24 cellular contexts compared by ENCODE assay signal in genomic region chr18:35028556-35028955, GRCh38. TPM values are rescaled to one million over a fixed set of nuclear protein-coding genes. Genes with fewer than 3 reads are reported as not detected.
A peak's percentile ranks its signal among the peaks of the same experiment; 100 is the strongest.
DNase-seq lines count a peak whose midpoint lies in the region; ATAC-seq and TF ChIP-seq lines count a peak whose summit lies in the region.
"Had no signal": no experiment of that assay in that cellular context is flagged by ENCODE, and none has a peak within 500 bp of the region (broad histone marks: within the 10 kb centered on the region; RNA-seq: fewer than 3 reads in every experiment).

No MANE protein-coding gene starts in this region.

- H3K4me3 ChIP-seq in left ventricle myocardium inferior, result no peak overlapping the region
- H3K4me3 ChIP-seq: BLaER1 treated with 17β-estradiol and CSF1 and Interleukin-3, amounts not matched to agents 10 nM and 100 nM; body of pancreas; lung; SJCRH30; transverse colon had no signal

- TF ChIP-seq CTCF in left ventricle myocardium inferior (IDR thresholded peaks at IDR 0.05; ENCODE audit: borderline replicate concordance), result no peak

- H3K36me3 Mint-ChIP-seq in immature natural killer cell, result no peaks in the 10 kb centered on the region

- intact Hi-C loops in left ventricle myocardium inferior (cut with micrococcal nuclease) (no loop called here), Right ventricle myocardium superior (cut with DNase I) (no loop called here)

- peaks cover 43% of the 10 kb centered on the region for H3K4me1 ChIP-seq in left ventricle myocardium inferior

- no peaks in the 10 kb centered on the region for H3K9me3 ChIP-seq in left ventricle myocardium inferior (replicated peaks)
- H3K9me3 ChIP-seq: BLaER1 treated with 17β-estradiol and CSF1 and Interleukin-3, amounts not matched to agents 10 nM and 100 nM; body of pancreas; SJCRH30; transverse colon had no signal

- no peaks in the 10 kb centered on the region for H3K36me3 ChIP-seq in left ventricle myocardium inferior
- H3K36me3 ChIP-seq: BLaER1 treated with 17β-estradiol and CSF1 and Interleukin-3, amounts not matched to agents 10 nM and 100 nM; SJCRH30; transverse colon had no signal

- H3K4me1 Mint-ChIP-seq in immature natural killer cell, result peaks cover 41 to 48% of the 10 kb centered on the region in 2 donors

- H3K27ac ChIP-seq in left ventricle myocardium inferior (replicated peaks), result peak overlapping the region; percentile 46
- H3K27ac ChIP-seq: body of pancreas, KMS-11, SJCRH30 had no signal

- H3K27me3 Mint-ChIP-seq in immature natural killer cell (ENCODE audit: low read depth in 3 of 3), result peaks cover 2 to 11% (median 4%) of the 10 kb centered on the region in 3 donors
- H3K27me3 Mint-ChIP-seq: activated CD4-positive, alpha-beta T cell treated with anti-CD3 and anti-CD28 coated beads, Interleukin-2, amount 10 ng/mL, durations not matched to agents 7 days and 5 days; activated naive CD8-positive, alpha-beta T cell treated with anti-CD3 and anti-CD28 coated beads, Interleukin-2, amount 10 ng/mL, durations not matched to agents 7 days and 5 days; stimulated activated naive CD8-positive, alpha-beta T cell treated with anti-CD3 and anti-CD28 coated beads, Interleukin-15, amount 100 ng/mL, for 72 hours had no signal

- ATAC-seq in Right ventricle myocardium superior (ENCODE audit: poor library complexity) (no peak), GM21723 (IDR thresholded peaks at IDR 0.05; ENCODE audit: unreplicated experiment) (no peak)
- ATAC-seq: body of pancreas; stimulated activated naive CD8-positive, alpha-beta T cell treated with anti-CD3 and anti-CD28 coated beads, Interleukin-15, amount 100 ng/mL, for 72 hours had no signal

- H3K27ac Mint-ChIP-seq in immature natural killer cell, result peak overlapping the region; percentile 23 to 99 (median 86)

- H3K9me3 Mint-ChIP-seq in immature natural killer cell, result no peaks in the 10 kb centered on the region
- H3K9me3 Mint-ChIP-seq: activated naive CD8-positive, alpha-beta T cell treated with anti-CD3 and anti-CD28 coated beads, Interleukin-2, amount 10 ng/mL, durations not matched to agents 7 days and 5 days; stimulated activated naive CD8-positive, alpha-beta T cell treated with anti-CD3 and anti-CD28 coated beads, Interleukin-15, amount 100 ng/mL, for 72 hours had no signal

- no peaks in the 10 kb centered on the region for H3K27me3 ChIP-seq in left ventricle myocardium inferior (ENCODE audit: low read depth)
- H3K27me3 ChIP-seq: BLaER1 treated with 17β-estradiol and CSF1 and Interleukin-3, amounts not matched to agents 10 nM and 100 nM; body of pancreas; SJCRH30; transverse colon had no signal

- DNase-seq in left ventricle myocardium inferior (no peak), Right ventricle myocardium superior (no peak), M059J (ENCODE audit: low read depth) (peak; percentile 30), immature natural killer cell (no peak), NCI-H526 treated with DMSO at 0.1 percent for 48 hours (lab: John Stamatoyannopoulos, UW) (no peak), D341Med (ENCODE audit: low spot score) (no peak)
- no peak for DNase-seq in activated CD4-positive, CD25-positive, alpha-beta regulatory T cell treated with anti-CD3 and anti-CD28 coated beads, Interleukin-2, amount 50 U/mL, for 72 hours
- DNase-seq: activated CD4-positive, alpha-beta T cell treated with anti-CD3 and anti-CD28 coated beads, Interleukin-2, amount 10 ng/mL, durations not matched to agents 7 days and 5 days; activated naive CD8-positive, alpha-beta T cell treated with anti-CD3 and anti-CD28 coated beads, Interleukin-2, amount 10 ng/mL, durations not matched to agents 7 days and 5 days; body of pancreas; effector CD4-positive, alpha-beta T cell; erythroblast; GDM1; NCI-H1048; NCI-H2029 treated with DMSO at 0.1 percent for 48 hours; occipital lobe; stimulated activated naive CD8-positive, alpha-beta T cell treated with anti-CD3 and anti-CD28 coated beads, Interleukin-15, amount 100 ng/mL, for 72 hours; T-helper 2 cell; transverse colon had no signal

- no peak overlapping the region for H3K4me3 Mint-ChIP-seq in immature natural killer cell
- H3K4me3 Mint-ChIP-seq: activated CD4-positive, alpha-beta T cell treated with anti-CD3 and anti-CD28 coated beads, Interleukin-2, amount 10 ng/mL, durations not matched to agents 7 days and 5 days; activated naive CD8-positive, alpha-beta T cell treated with anti-CD3 and anti-CD28 coated beads, Interleukin-2, amount 10 ng/mL, durations not matched to agents 7 days and 5 days; stimulated activated naive CD8-positive, alpha-beta T cell treated with anti-CD3 and anti-CD28 coated beads, Interleukin-15, amount 100 ng/mL, for 72 hours had no signal

RNA-seq across cellular contexts. Expression of gene MAPRE2, which starts 12.7 kb away (rescaled TPM):
- 120 TPM for total RNA-seq in left ventricle myocardium inferior
- total RNA-seq in Right ventricle myocardium superior, result 101 TPM
- total RNA-seq in M059J (2014; rRNA removed; shearing (Covaris generic)), result 42.9 and 57.5 TPM in 2 replicates
- polyA plus RNA-seq in immature natural killer cell, result 100 to 1,000 TPM; 134 to 265 (median 224) TPM
